ENCODE assay signal across 26 cellular contexts in the genomic region with DNA sequence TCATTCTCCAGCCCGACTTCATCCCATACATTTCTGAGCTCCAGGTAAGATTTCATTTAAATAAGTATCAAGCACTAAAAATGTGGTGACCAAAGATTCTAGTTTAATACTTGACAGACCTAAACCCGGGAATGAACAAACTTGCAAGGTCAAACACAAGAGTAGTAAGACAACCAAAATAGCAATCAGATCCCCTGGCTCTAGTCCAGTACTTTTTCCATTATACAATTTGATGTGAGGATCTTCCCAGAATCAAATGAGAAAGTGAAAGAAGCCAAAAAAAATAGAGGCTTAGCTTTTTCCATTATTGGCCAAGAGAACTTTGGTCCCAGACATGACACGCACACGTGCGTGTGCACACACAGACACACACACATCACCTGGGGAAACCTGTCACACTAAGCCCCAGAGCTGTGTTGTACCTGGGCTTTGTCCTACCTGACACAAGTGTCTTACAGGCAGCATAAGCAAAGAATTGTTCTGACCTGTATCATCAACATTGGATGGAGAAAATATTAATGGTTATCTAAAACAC.
DNase-seq lines count a peak whose midpoint lies in the region; ATAC-seq, FAIRE-seq and TF ChIP-seq lines count a peak whose summit lies in the region.
"Had no signal": no experiment of that assay in that cellular context is flagged by ENCODE, and none has a peak within 500 bp of the region (broad histone marks: within the 10 kb centered on the region; RNA-seq: fewer than 3 reads in every experiment).

No MANE protein-coding gene starts in this region.

- intact Hi-C loops in colonic mucosa (cut with DNase I): no loop called here

- WGBS in H1 (ENCODE audit: extremely low coverage in 1 of 2, insufficient coverage in 1 of 2, insufficient read length in 1 of 2, insufficient replicate concordance in 2 of 2, low coverage in 1 of 2, low lambda C conversion rate in 2 of 2, missing lambda C conversion rate in 1 of 2), 2 experiments: 94% methylated on average over 5 of the region's 5 CpGs; no CpG with 5 or more reads in 1 of the 2 experiments

- no peak overlapping the region for H4K91ac ChIP-seq in H1 (replicated peaks; ENCODE audit: insufficient read length, low read length)

- H4K5ac ChIP-seq in H1 (ENCODE audit: insufficient read length, low read depth, low read length): no peak overlapping the region

- TF ChIP-seq CTCF in H1 (IDR thresholded peaks at IDR 0.05; ENCODE audit: control extremely low read depth in 1 of 3, insufficient read depth in 1 of 3, low read depth in 1 of 3, low read length in 3 of 3) (no peak), osteocyte (IDR thresholded peaks at IDR 0.05) (no peak), colonic mucosa (IDR thresholded peaks at IDR 0.05) (no peak)

- no peak overlapping the region for H2BK12ac ChIP-seq in H1 (ENCODE audit: low read depth, low read length)

- H3K36me3 ChIP-seq in H1 (ENCODE audit: control insufficient read depth in 2 of 4, insufficient read depth in 4 of 4, low read length in 3 of 4) (no peaks in the 10 kb centered on the region), skeletal muscle tissue (ENCODE audit: control insufficient read depth in 3 of 3, insufficient read depth in 3 of 3, low read length in 3 of 3) (no peaks in the 10 kb centered on the region), colonic mucosa (no peaks in the 10 kb centered on the region)
- H3K36me3 ChIP-seq: BLaER1 treated with 17β-estradiol and CSF1 and Interleukin-3, amounts not matched to agents 10 nM and 100 nM; MG63 had no signal

- no peak overlapping the region for H2BK20ac ChIP-seq in H1 (ENCODE audit: low read length)

- H3K4me1 Mint-ChIP-seq in osteocyte (ENCODE audit: unreplicated experiment): peaks cover 40% of the 10 kb centered on the region
- no peaks in the 10 kb centered on the region for H3K4me1 Mint-ChIP-seq in effector memory CD8-positive, alpha-beta T cell (ENCODE audit: low read depth in 2 of 2)

- FAIRE-seq in H1 (lab: Jason Lieb, UNC): no peak
- FAIRE-seq: A204.1, G401.6 had no signal

- H3K79me1 ChIP-seq in H1 (ENCODE audit: low read depth, low read length): no peaks in the 10 kb centered on the region

- no peak overlapping the region for H2BK120ac ChIP-seq in H1 (replicated peaks; ENCODE audit: low read depth, low read length)

- H3K23ac ChIP-seq in H1 (ENCODE audit: insufficient read length): no peak overlapping the region

- ATAC-seq in effector memory CD8-positive, alpha-beta T cell (replicated peaks): no peak
- ATAC-seq in GM18870 (IDR thresholded peaks at IDR 0.05; ENCODE audit: unreplicated experiment): no peak
- ATAC-seq: HCT116, Panc1 had no signal

- no peak overlapping the region for H2AK5ac ChIP-seq in H1 (ENCODE audit: low read depth, low read length)

- no peak overlapping the region for H3K14ac ChIP-seq in H1 (ENCODE audit: insufficient read length)

- H3K9me3 ChIP-seq in H1 (ENCODE audit: insufficient read depth in 2 of 2, low read depth in 1 of 2, low read length in 1 of 2) (no peaks in the 10 kb centered on the region), skeletal muscle tissue (ENCODE audit: control insufficient read depth in 3 of 3, low read length in 3 of 3) (no peaks in the 10 kb centered on the region), colonic mucosa (no peaks in the 10 kb centered on the region)
- H3K9me3 ChIP-seq: Caco-2, MG63 had no signal

- H3K4me3 ChIP-seq in H1 (ENCODE audit: extremely low read depth in 1 of 4, insufficient read depth in 2 of 4, low read depth in 3 of 4, low read length in 4 of 4): no peak overlapping the region
- no peak overlapping the region for H3K4me3 ChIP-seq in skeletal muscle tissue (ENCODE audit: low read length in 3 of 3)
- H3K4me3 ChIP-seq in colonic mucosa: no peak overlapping the region
- H3K4me3 ChIP-seq: BLaER1 treated with 17β-estradiol and CSF1 and Interleukin-3, amounts not matched to agents 10 nM and 100 nM; MG63 had no signal

- peaks cover 2% of the 10 kb centered on the region for H3K36me3 Mint-ChIP-seq in osteocyte (ENCODE audit: unreplicated experiment)
- H3K36me3 Mint-ChIP-seq in effector memory CD8-positive, alpha-beta T cell (ENCODE audit: insufficient read depth): no peaks in the 10 kb centered on the region

- no peak overlapping the region for H2BK5ac ChIP-seq in H1 (ENCODE audit: low read depth, low read length)

- peak overlapping the region; percentile 56 for H3K27ac Mint-ChIP-seq in osteocyte (ENCODE audit: unreplicated experiment)
- H3K27ac Mint-ChIP-seq in effector memory CD8-positive, alpha-beta T cell: no peak overlapping the region
- H3K27ac Mint-ChIP-seq: CD4-positive, alpha-beta T cell had no signal

- no peak overlapping the region for H3K4ac ChIP-seq in H1 (replicated peaks; ENCODE audit: insufficient read length, low read depth, low read length)

- no peak overlapping the region for H3K56ac ChIP-seq in H1 (replicated peaks; ENCODE audit: insufficient read length, low read depth, low read length)

- no peak for TF ChIP-seq EP300 in H1 (IDR thresholded peaks at IDR 0.05; ENCODE audit: borderline replicate concordance in 1 of 2, low read depth in 2 of 2, low read length in 2 of 2)

- CTCF ChIA-PET in H1 (lab: Charles Lee; ENCODE audit: partially characterized antibody): no interaction called here

- H4K8ac ChIP-seq in H1 (ENCODE audit: extremely low read depth, insufficient read depth, low read length): no peak overlapping the region

- H3K27me3 ChIP-seq in H1 (replicated peaks in 1 of 4; ENCODE audit: control insufficient read depth in 3 of 4, extremely low read depth in 1 of 4, insufficient read depth in 3 of 4, low read length in 3 of 4): no peaks in the 10 kb centered on the region
- no peaks in the 10 kb centered on the region for H3K27me3 ChIP-seq in skeletal muscle tissue (ENCODE audit: control insufficient read depth in 3 of 3, insufficient read depth in 3 of 3, low read length in 3 of 3)
- H3K27me3 ChIP-seq in colonic mucosa: no peaks in the 10 kb centered on the region
- H3K27me3 ChIP-seq: BLaER1 treated with 17β-estradiol and CSF1 and Interleukin-3, amounts not matched to agents 10 nM and 100 nM; MG63 had no signal

- H3K23me2 ChIP-seq in H1 (ENCODE audit: low read depth, low read length): no peaks in the 10 kb centered on the region

- H2BK15ac ChIP-seq in H1 (ENCODE audit: low read length): 0 out of 2 replicates have a peak overlapping the region, but pooled peaks have one; percentile 62

- no peak overlapping the region for H2AFZ ChIP-seq in H1 (ENCODE audit: low read length)

- H3K27ac ChIP-seq in H1 (ENCODE audit: low read depth, low read length): no peak overlapping the region
- H3K27ac ChIP-seq in skeletal muscle tissue (ENCODE audit: low read depth, low read length): peak overlapping the region; percentile 79
- H3K27ac ChIP-seq in colonic mucosa: no peak overlapping the region
- H3K27ac ChIP-seq: BLaER1 treated with 17β-estradiol and CSF1 and Interleukin-3, amounts not matched to agents 10 nM and 100 nM had no signal

- no peak overlapping the region for H3K4me3 Mint-ChIP-seq in osteocyte (ENCODE audit: unreplicated experiment)
- H3K4me3 Mint-ChIP-seq in effector memory CD8-positive, alpha-beta T cell: no peak overlapping the region
- H3K4me3 Mint-ChIP-seq: CD4-positive, alpha-beta T cell had no signal

- H3K9ac ChIP-seq in H1 (replicated peaks in 1 of 4; ENCODE audit: extremely low read depth in 1 of 4, low read depth in 3 of 4, low read length in 3 of 4) (no peak overlapping the region), skeletal muscle tissue (ENCODE audit: low read depth in 1 of 3, low read length in 3 of 3) (no peak overlapping the region), colonic mucosa (ENCODE audit: low read depth in 2 of 2, low read length in 2 of 2) (no peak overlapping the region)
- H3K9ac ChIP-seq: BLaER1 treated with 17β-estradiol and CSF1 and Interleukin-3, amounts not matched to agents 10 nM and 100 nM had no signal

- DNase-seq in OCI-M1 (lab: John Stamatoyannopoulos, UW) (peak; percentile 11), H1 (ENCODE audit: low read depth in 1 of 2, low spot score in 2 of 2) (no peak), osteocyte (ENCODE audit: extremely low spot score, unreplicated experiment) (no peak), NCI-H774 (lab: John Stamatoyannopoulos, UW) (no peak), colonic mucosa (no peak)
- no peak for DNase-seq in effector memory CD8-positive, alpha-beta T cell
- DNase-seq: Caco-2; CD4-positive, alpha-beta T cell; GOT3; IMR-90; KG1; MG63; NCI-H1105 treated with DMSO at 0.1 percent for 48 hours; NCI-H146; NCI-H2029; NCI-H446; NCI-H524 treated with DMSO at 0.1 percent for 48 hours; NCI-H82; SHP77 treated with DMSO at 0.1 percent for 48 hours had no signal

- H3K79me2 ChIP-seq in H1 (ENCODE audit: control insufficient read depth in 1 of 2, insufficient read depth in 2 of 2, low read length in 2 of 2): no peaks in the 10 kb centered on the region

- no peaks in the 10 kb centered on the region for H3K9me3 Mint-ChIP-seq in osteocyte (ENCODE audit: unreplicated experiment)
- no peaks in the 10 kb centered on the region for H3K9me3 Mint-ChIP-seq in effector memory CD8-positive, alpha-beta T cell
- H3K9me3 Mint-ChIP-seq: CD4-positive, alpha-beta T cell had no signal

- H3K18ac ChIP-seq in H1 (ENCODE audit: extremely low read depth, low read length): no peak overlapping the region

- H3K27me3 Mint-ChIP-seq in osteocyte (ENCODE audit: unreplicated experiment): peaks cover 9% of the 10 kb centered on the region
- H3K27me3 Mint-ChIP-seq in effector memory CD8-positive, alpha-beta T cell: peaks cover 31 to 36% of the 10 kb centered on the region in 2 donors

- H3K4me1 ChIP-seq in H1 (replicated peaks in 1 of 4; ENCODE audit: control insufficient read depth in 3 of 4, insufficient read depth in 4 of 4, low read length in 3 of 4) (peaks cover 0 to 4% (median under 1%) of the 10 kb centered on the region in 4 experiments; a peak in 3 of 7 replicates), skeletal muscle tissue (ENCODE audit: control insufficient read depth in 3 of 3, insufficient read depth in 3 of 3, low read length in 3 of 3) (peaks cover 23 to 31% (median 27%) of the 10 kb centered on the region in 3 donors), colonic mucosa (no peaks in the 10 kb centered on the region)
- H3K4me1 ChIP-seq: Caco-2 had no signal

- no peaks in the 10 kb centered on the region for H4K20me1 ChIP-seq in H1 (replicated peaks in 1 of 2; ENCODE audit: control insufficient read depth in 1 of 2, insufficient read depth in 2 of 2, low read length in 2 of 2)
- H4K20me1 ChIP-seq: BLaER1 treated with 17β-estradiol and CSF1 and Interleukin-3, amounts not matched to agents 10 nM and 100 nM had no signal

- TF ChIP-seq POLR2A in H1 (IDR thresholded peaks at IDR 0.05; ENCODE audit: control extremely low read depth in 1 of 2, low read depth in 2 of 2, low read length in 2 of 2): no peak

- POLR2A ChIA-PET in H1 (lab: Charles Lee; ENCODE audit: partially characterized antibody): no interaction called here

- H3K4me2 ChIP-seq in H1 (ENCODE audit: insufficient read depth in 1 of 2, low read depth in 2 of 2, low read length in 2 of 2): no peak overlapping the region

- TF ChIP-seq RAD21 in H1 (IDR thresholded peaks at IDR 0.05 in 1 of 2, conservative IDR thresholded peaks at IDR 0.05 in 1 of 2; ENCODE audit: low read depth in 2 of 2, low read length in 2 of 2): no peak

TF ChIP-seq in H1, 55 proteins besides CTCF, POLR2A, EP300 and RAD21 (continues in another document):
- TF ChIP-seq, protein P1, sequence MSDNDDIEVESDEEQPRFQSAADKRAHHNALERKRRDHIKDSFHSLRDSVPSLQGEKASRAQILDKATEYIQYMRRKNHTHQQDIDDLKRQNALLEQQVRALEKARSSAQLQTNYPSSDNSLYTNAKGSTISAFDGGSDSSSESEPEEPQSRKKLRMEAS (IDR thresholded peaks at IDR 0.05): no peak
